Comparison of ENCODE assay signal across 24 cellular contexts in genomic region chr4:112840061-112840460, GRCh38.
DNase-seq lines count a peak whose midpoint lies in the region; ATAC-seq and TF ChIP-seq lines count a peak whose summit lies in the region.
"Had no signal": no experiment of that assay in that cellular context is flagged by ENCODE, and none has a peak within 500 bp of the region (broad histone marks: within the 10 kb centered on the region; RNA-seq: fewer than 3 reads in every experiment).

No MANE protein-coding gene starts in this region.

- H3K9me3 ChIP-seq in psoas muscle (no peaks in the 10 kb centered on the region), tibial nerve (no peaks in the 10 kb centered on the region)
- H3K9me3 ChIP-seq: testis had no signal

- H3K4me3 ChIP-seq in fibroblast of the aortic adventitia (ENCODE audit: low read depth, low read length) (no peak overlapping the region), psoas muscle (no peak overlapping the region), tibial nerve (no peak overlapping the region)
- H3K4me3 ChIP-seq: testis had no signal

- TF ChIP-seq EP300 in tibial nerve (IDR thresholded peaks at IDR 0.05): no peak

- H3K4me1 ChIP-seq in psoas muscle (no peaks in the 10 kb centered on the region), tibial nerve (no peaks in the 10 kb centered on the region)
- H3K4me1 ChIP-seq: testis had no signal

- peak; percentile 71 for DNase-seq in GM03348 (ENCODE audit: low spot score)
- no peak for DNase-seq in WTC11 (ENCODE audit: low spot score)
- DNase-seq in fibroblast of the aortic adventitia (ENCODE audit: low read depth): peak; percentile 36
- DNase-seq in psoas muscle: no peak
- no peak for DNase-seq in activated CD4-positive, alpha-beta T cell treated with anti-CD3 and anti-CD28 coated beads, Interleukin-2, amount 50 U/mL, for 1 hour
- no peak for DNase-seq in iPS-NIHi7 (ENCODE audit: extremely low spot score)
- DNase-seq in tibial nerve (ENCODE audit: low spot score in 2 of 2): no peak
- DNase-seq: activated CD4-positive, alpha-beta memory T cell treated with anti-CD3 and anti-CD28 coated beads for 36 hours; activated naive CD4-positive, alpha-beta T cell treated with anti-CD3 and anti-CD28 coated beads, Interleukin-2, amount 10 ng/mL, durations not matched to agents 7 days and 5 days; activated T-cell treated with anti-CD3 and anti-CD28 coated beads, Interleukin-2, amount 50 U/mL, for 24 hours; dermis blood vessel endothelial cell; DMS 273 treated with DMSO at 0.1 percent for 48 hours; left colon; NCI-H146; NK-92 treated with Interleukin-12 subunit alpha and Interleukin-12 subunit beta, amount 100 ng/mL, for 24 hours; nucleus accumbens; stimulated activated CD4-positive, alpha-beta T cell treated with anti-CD3 and anti-CD28 coated beads, Interleukin-2, amount 100 ng/mL, for 48 hours; testis had no signal

- no peak for TF ChIP-seq POLR2A in tibial nerve (IDR thresholded peaks at IDR 0.05)

- TF ChIP-seq CTCF in WTC11 (IDR thresholded peaks at IDR 0.05): no peak
- TF ChIP-seq CTCF in fibroblast of the aortic adventitia (IDR thresholded peaks at IDR 0.05; ENCODE audit: insufficient read depth, low read length): no peak
- no peak for TF ChIP-seq CTCF in psoas muscle (IDR thresholded peaks at IDR 0.05)
- TF ChIP-seq CTCF in tibial nerve (IDR thresholded peaks at IDR 0.05): no peak

- peaks cover 29% of the 10 kb centered on the region for H3K4me1 Mint-ChIP-seq in WTC11
- H3K4me1 Mint-ChIP-seq: activated naive CD4-positive, alpha-beta T cell treated with anti-CD3 and anti-CD28 coated beads, Interleukin-2, amount 10 ng/mL, durations not matched to agents 7 days and 5 days had no signal

- intact Hi-C loops in psoas muscle (cut with DNase I): no loop called here

- no peaks in the 10 kb centered on the region for H3K36me3 ChIP-seq in psoas muscle (ENCODE audit: insufficient read depth in 1 of 2, low read depth in 1 of 2)
- H3K36me3 ChIP-seq in tibial nerve: no peaks in the 10 kb centered on the region

- ATAC-seq in WTC11: peak; percentile 56
- peak; percentile 63 to 72 (median 66) for ATAC-seq in psoas muscle
- ATAC-seq in HG03025 (IDR thresholded peaks at IDR 0.05; ENCODE audit: low FRiP score, unreplicated experiment): no peak
- ATAC-seq: esophagus mucosa, HCT116, left colon had no signal

- no peaks in the 10 kb centered on the region for H3K27me3 ChIP-seq in psoas muscle (ENCODE audit: insufficient read depth in 3 of 3, low read length in 2 of 3)
- H3K27me3 ChIP-seq in tibial nerve: no peaks in the 10 kb centered on the region
- H3K27me3 ChIP-seq: testis had no signal

- POLR2A ChIA-PET in WTC11 (lab: Charles Lee): interaction anchor here (1.2 kb wide), 1 partner anchor 23 kb away, joined by 3 read pairs; no protein-coding TSS in a partner anchor

- peak overlapping the region; percentile 4; the same call in 1 of the 2 replicates for H3K27ac Mint-ChIP-seq in WTC11
- H3K27ac Mint-ChIP-seq: activated CD4-positive, alpha-beta memory T cell treated with anti-CD3 and anti-CD28 coated beads for 36 hours; activated naive CD4-positive, alpha-beta T cell treated with anti-CD3 and anti-CD28 coated beads, Interleukin-2, amount 10 ng/mL, durations not matched to agents 7 days and 5 days; activated T-cell treated with anti-CD3 and anti-CD28 coated beads, Interleukin-2, amount 50 U/mL, for 24 hours; brain had no signal

- peaks cover 27% of the 10 kb centered on the region for H3K9me3 Mint-ChIP-seq in WTC11
- H3K9me3 Mint-ChIP-seq: activated naive CD4-positive, alpha-beta T cell treated with anti-CD3 and anti-CD28 coated beads, Interleukin-2, amount 10 ng/mL, durations not matched to agents 7 days and 5 days had no signal

- H3K4me3 Mint-ChIP-seq in WTC11: no peak overlapping the region
- H3K4me3 Mint-ChIP-seq: activated CD4-positive, alpha-beta memory T cell treated with anti-CD3 and anti-CD28 coated beads for 36 hours; activated naive CD4-positive, alpha-beta T cell treated with anti-CD3 and anti-CD28 coated beads, Interleukin-2, amount 10 ng/mL, durations not matched to agents 7 days and 5 days; activated T-cell treated with anti-CD3 and anti-CD28 coated beads, Interleukin-2, amount 50 U/mL, for 24 hours; brain had no signal

- H3K36me3 Mint-ChIP-seq in WTC11: peaks cover 30% of the 10 kb centered on the region
- H3K36me3 Mint-ChIP-seq: activated CD4-positive, alpha-beta memory T cell treated with anti-CD3 and anti-CD28 coated beads for 36 hours; activated naive CD4-positive, alpha-beta T cell treated with anti-CD3 and anti-CD28 coated beads, Interleukin-2, amount 10 ng/mL, durations not matched to agents 7 days and 5 days had no signal

- CTCF ChIA-PET in WTC11 (lab: Charles Lee): interaction anchor here (1.3 kb wide), 1 partner anchor 75 kb away, joined by 6 read pairs; no protein-coding TSS in a partner anchor

- H3K27ac ChIP-seq in psoas muscle: no peak overlapping the region
- H3K27ac ChIP-seq in tibial nerve: no peak overlapping the region
- H3K27ac ChIP-seq: RWPE1, testis, VCaP had no signal

- no peaks in the 10 kb centered on the region for H3K27me3 Mint-ChIP-seq in WTC11 (ENCODE audit: low read depth)

TF ChIP-seq in WTC11, 78 proteins besides CTCF, POLR2A, EP300 and RAD21 (continues in another document):
- TF ChIP-seq, protein P1, sequence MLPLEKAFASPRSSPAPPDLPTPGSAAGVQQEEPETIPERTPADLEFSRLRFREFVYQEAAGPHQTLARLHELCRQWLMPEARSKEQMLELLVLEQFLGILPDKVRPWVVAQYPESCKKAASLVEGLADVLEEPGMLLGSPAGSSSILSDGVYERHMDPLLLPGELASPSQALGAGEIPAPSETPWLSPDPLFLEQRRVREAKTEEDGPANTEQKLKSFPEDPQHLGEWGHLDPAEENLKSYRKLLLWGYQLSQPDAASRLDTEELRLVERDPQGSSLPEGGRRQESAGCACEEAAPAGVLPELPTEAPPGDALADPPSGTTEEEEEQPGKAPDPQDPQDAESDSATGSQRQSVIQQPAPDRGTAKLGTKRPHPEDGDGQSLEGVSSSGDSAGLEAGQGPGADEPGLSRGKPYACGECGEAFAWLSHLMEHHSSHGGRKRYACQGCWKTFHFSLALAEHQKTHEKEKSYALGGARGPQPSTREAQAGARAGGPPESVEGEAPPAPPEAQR (CRISPR knock-in tag; IDR thresholded peaks at IDR 0.05): no peak
- TF ChIP-seq GTF2I (CRISPR knock-in tag; conservative IDR thresholded peaks at IDR 0.05) (no peak), NR3C1 (CRISPR knock-in tag; conservative IDR thresholded peaks at IDR 0.05; ENCODE audit: low read depth) (no peak), ZNF263 (CRISPR knock-in tag; IDR thresholded peaks at IDR 0.05; ENCODE audit: low read depth) (no peak), KAT7 (CRISPR knock-in tag; IDR thresholded peaks at IDR 0.05; ENCODE audit: borderline replicate concordance) (no peak), ZNF219 (CRISPR knock-in tag; IDR thresholded peaks at IDR 0.05; ENCODE audit: borderline replicate concordance) (no peak), RORB (CRISPR knock-in tag; IDR thresholded peaks at IDR 0.05) (no peak)
- TF ChIP-seq, protein P2, sequence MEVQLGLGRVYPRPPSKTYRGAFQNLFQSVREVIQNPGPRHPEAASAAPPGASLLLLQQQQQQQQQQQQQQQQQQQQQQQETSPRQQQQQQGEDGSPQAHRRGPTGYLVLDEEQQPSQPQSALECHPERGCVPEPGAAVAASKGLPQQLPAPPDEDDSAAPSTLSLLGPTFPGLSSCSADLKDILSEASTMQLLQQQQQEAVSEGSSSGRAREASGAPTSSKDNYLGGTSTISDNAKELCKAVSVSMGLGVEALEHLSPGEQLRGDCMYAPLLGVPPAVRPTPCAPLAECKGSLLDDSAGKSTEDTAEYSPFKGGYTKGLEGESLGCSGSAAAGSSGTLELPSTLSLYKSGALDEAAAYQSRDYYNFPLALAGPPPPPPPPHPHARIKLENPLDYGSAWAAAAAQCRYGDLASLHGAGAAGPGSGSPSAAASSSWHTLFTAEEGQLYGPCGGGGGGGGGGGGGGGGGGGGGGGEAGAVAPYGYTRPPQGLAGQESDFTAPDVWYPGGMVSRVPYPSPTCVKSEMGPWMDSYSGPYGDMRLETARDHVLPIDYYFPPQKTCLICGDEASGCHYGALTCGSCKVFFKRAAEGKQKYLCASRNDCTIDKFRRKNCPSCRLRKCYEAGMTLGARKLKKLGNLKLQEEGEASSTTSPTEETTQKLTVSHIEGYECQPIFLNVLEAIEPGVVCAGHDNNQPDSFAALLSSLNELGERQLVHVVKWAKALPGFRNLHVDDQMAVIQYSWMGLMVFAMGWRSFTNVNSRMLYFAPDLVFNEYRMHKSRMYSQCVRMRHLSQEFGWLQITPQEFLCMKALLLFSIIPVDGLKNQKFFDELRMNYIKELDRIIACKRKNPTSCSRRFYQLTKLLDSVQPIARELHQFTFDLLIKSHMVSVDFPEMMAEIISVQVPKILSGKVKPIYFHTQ (CRISPR knock-in tag; IDR thresholded peaks at IDR 0.05): no peak
- TF ChIP-seq, protein P3, sequence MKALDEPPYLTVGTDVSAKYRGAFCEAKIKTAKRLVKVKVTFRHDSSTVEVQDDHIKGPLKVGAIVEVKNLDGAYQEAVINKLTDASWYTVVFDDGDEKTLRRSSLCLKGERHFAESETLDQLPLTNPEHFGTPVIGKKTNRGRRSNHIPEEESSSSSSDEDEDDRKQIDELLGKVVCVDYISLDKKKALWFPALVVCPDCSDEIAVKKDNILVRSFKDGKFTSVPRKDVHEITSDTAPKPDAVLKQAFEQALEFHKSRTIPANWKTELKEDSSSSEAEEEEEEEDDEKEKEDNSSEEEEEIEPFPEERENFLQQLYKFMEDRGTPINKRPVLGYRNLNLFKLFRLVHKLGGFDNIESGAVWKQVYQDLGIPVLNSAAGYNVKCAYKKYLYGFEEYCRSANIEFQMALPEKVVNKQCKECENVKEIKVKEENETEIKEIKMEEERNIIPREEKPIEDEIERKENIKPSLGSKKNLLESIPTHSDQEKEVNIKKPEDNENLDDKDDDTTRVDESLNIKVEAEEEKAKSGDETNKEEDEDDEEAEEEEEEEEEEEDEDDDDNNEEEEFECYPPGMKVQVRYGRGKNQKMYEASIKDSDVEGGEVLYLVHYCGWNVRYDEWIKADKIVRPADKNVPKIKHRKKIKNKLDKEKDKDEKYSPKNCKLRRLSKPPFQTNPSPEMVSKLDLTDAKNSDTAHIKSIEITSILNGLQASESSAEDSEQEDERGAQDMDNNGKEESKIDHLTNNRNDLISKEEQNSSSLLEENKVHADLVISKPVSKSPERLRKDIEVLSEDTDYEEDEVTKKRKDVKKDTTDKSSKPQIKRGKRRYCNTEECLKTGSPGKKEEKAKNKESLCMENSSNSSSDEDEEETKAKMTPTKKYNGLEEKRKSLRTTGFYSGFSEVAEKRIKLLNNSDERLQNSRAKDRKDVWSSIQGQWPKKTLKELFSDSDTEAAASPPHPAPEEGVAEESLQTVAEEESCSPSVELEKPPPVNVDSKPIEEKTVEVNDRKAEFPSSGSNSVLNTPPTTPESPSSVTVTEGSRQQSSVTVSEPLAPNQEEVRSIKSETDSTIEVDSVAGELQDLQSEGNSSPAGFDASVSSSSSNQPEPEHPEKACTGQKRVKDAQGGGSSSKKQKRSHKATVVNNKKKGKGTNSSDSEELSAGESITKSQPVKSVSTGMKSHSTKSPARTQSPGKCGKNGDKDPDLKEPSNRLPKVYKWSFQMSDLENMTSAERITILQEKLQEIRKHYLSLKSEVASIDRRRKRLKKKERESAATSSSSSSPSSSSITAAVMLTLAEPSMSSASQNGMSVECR (CRISPR knock-in tag; IDR thresholded peaks at IDR 0.05; ENCODE audit: borderline replicate concordance): no peak

Comparison
In these comparisons a context has a peak if more than half of its experiments do, and no peak if none do; other contexts are left out.
1. DNase-seq: peak in GM03348 (single experiment) and fibroblast of the aortic adventitia (single experiment); none in WTC11 (single experiment), psoas muscle (0 of 2), activated CD4-positive, alpha-beta T cell treated with anti-CD3 and anti-CD28 coated beads, Interleukin-2, amount 50 U/mL, for 1 hour (single experiment), iPS-NIHi7 (single experiment) and tibial nerve (0 of 2).